Comparison of ENCODE assay signal across 24 cellular contexts in genomic region chr2:75986617-75987016, GRCh38.
"Had no signal": no experiment of that assay in that cellular context is flagged by ENCODE, and none has a peak within 500 bp of the region (broad histone marks: within the 10 kb centered on the region; RNA-seq: fewer than 3 reads in every experiment).

No MANE protein-coding gene starts in this region.

- ATAC-seq: gastroesophageal sphincter; left lobe of liver; mucosa of descending colon; naive thymus-derived CD8-positive, alpha-beta T cell; psoas muscle; sciatic nerve; stimulated activated naive B cell treated with anti-CD40 and anti-IgM and Interleukin-4, amounts not matched to agents 10 μg/mL and 1 μg/mL and 100 μg/mL, for 72 hours; stimulated activated naive CD8-positive, alpha-beta T cell treated with anti-CD3 and anti-CD28 coated beads, Interleukin-15, amount 100 ng/mL, for 72 hours had no signal

- H3K27ac ChIP-seq: dorsolateral prefrontal cortex, epithelial cell of prostate, esophagus muscularis mucosa, gastroesophageal sphincter, neutrophil, psoas muscle, spleen, testis, transverse colon had no signal

- H3K4me1 ChIP-seq: esophagus muscularis mucosa, gastroesophageal sphincter, psoas muscle, spleen, testis, transverse colon had no signal

- H3K9me3 ChIP-seq: mucosa of descending colon, neutrophil, testis had no signal

- H3K36me3 ChIP-seq: esophagus muscularis mucosa, gastroesophageal sphincter, neutrophil, spleen, transverse colon had no signal

- H3K27me3 ChIP-seq: dorsolateral prefrontal cortex, esophagus muscularis mucosa, gastroesophageal sphincter, neutrophil, spleen, testis, transverse colon had no signal

- DNase-seq: cortex of kidney; dorsolateral prefrontal cortex; effector CD8-positive, alpha-beta T cell; glutamatergic neuron; islet precursor cell; mammary epithelial cell; mucosa of descending colon; naive thymus-derived CD8-positive, alpha-beta T cell; psoas muscle; retina; spleen; stimulated activated CD4-positive, alpha-beta T cell treated with anti-CD3 and anti-CD28 coated beads, Interleukin-15, amount 100 ng/mL, for 24 hours; stimulated activated CD4-positive, alpha-beta T cell treated with anti-CD3 and anti-CD28 coated beads, Interleukin-1b, Interleukin-23, amount 100 ng/mL, for 48 hours; stimulated activated CD4-positive, alpha-beta T cell treated with anti-CD3 and anti-CD28 coated beads, Interleukin-4, amount 100 ng/mL, for 4 hours; stimulated activated naive B cell treated with anti-CD40 and anti-IgM and Interleukin-4, amounts not matched to agents 10 μg/mL and 1 μg/mL and 100 μg/mL, for 72 hours; stimulated activated naive CD8-positive, alpha-beta T cell treated with anti-CD3 and anti-CD28 coated beads, Interleukin-15, amount 100 ng/mL, for 72 hours; testis; transverse colon had no signal

- H3K4me3 ChIP-seq: dorsolateral prefrontal cortex, esophagus muscularis mucosa, gastroesophageal sphincter, mucosa of descending colon, psoas muscle, spleen, testis, transverse colon had no signal
